8 cellular contexts compared by ENCODE assay signal in genomic region chr20:26208296-26209091, GRCh38.
DNase-seq lines count a peak whose midpoint lies in the region; ATAC-seq lines count a peak whose summit lies in the region.
"Had no signal": no experiment of that assay in that cellular context is flagged by ENCODE, and none has a peak within 500 bp of the region (broad histone marks: within the 10 kb centered on the region; RNA-seq: fewer than 3 reads in every experiment).

No MANE protein-coding gene starts in this region.

- H3K4me1 Mint-ChIP-seq in activated T-helper 2 cell treated with anti-CD3 and anti-CD28 coated beads, Interferon-gamma antibody, Interleukin-2, Interleukin-4, amounts not matched to agents 10 μg/mL and 5 μg/mL and 100 μg/mL, durations not matched to agents 14 hours and 24 hours and 36 hours (ENCODE audit: low read depth): peaks cover 3% of the 10 kb centered on the region

- H3K36me3 Mint-ChIP-seq in activated T-helper 2 cell treated with anti-CD3 and anti-CD28 coated beads, Interferon-gamma antibody, Interleukin-2, Interleukin-4, amounts not matched to agents 10 μg/mL and 5 μg/mL and 100 μg/mL, durations not matched to agents 14 hours and 24 hours and 36 hours (ENCODE audit: low read depth): no peaks in the 10 kb centered on the region

- no peaks in the 10 kb centered on the region for H3K36me3 ChIP-seq in iPS-20b (ENCODE audit: insufficient read depth, low read depth, low read length)
- H3K36me3 ChIP-seq: neutrophil had no signal

- H3K27ac Mint-ChIP-seq in activated T-helper 2 cell treated with anti-CD3 and anti-CD28 coated beads, Interferon-gamma antibody, Interleukin-2, Interleukin-4, amounts not matched to agents 10 μg/mL and 5 μg/mL and 100 μg/mL, durations not matched to agents 14 hours and 24 hours and 36 hours: no peak overlapping the region

- H3K27ac ChIP-seq in iPS-20b (ENCODE audit: low read length): no peak overlapping the region
- H3K27ac ChIP-seq: neutrophil had no signal

- no peak overlapping the region for H3K9ac ChIP-seq in iPS-20b (ENCODE audit: low read depth, low read length)

- H3K4me3 ChIP-seq in iPS-20b (ENCODE audit: low read length): peak overlapping the region; percentile 57; the same call in 1 of the 2 replicates

- H3K27me3 ChIP-seq in iPS-20b (ENCODE audit: insufficient read depth, low read length): peaks cover 64% of the 10 kb centered on the region

- H3K4me1 ChIP-seq in iPS-20b (ENCODE audit: insufficient read depth, low read length): no peaks in the 10 kb centered on the region

- DNase-seq in NCI-H510A (lab: John Stamatoyannopoulos, UW): peak; percentile 21
- peak; percentile 9 for DNase-seq in activated T-helper 2 cell treated with anti-CD3 and anti-CD28 coated beads, Interferon-gamma antibody, Interleukin-2, Interleukin-4, amounts not matched to agents 10 μg/mL and 5 μg/mL and 100 μg/mL, durations not matched to agents 14 hours and 24 hours and 36 hours (ENCODE audit: low spot score)
- DNase-seq in stimulated activated CD4-positive, alpha-beta T cell treated with anti-CD3 and anti-CD28 coated beads, TNF-alpha, amount 100 ng/mL, for 24 hours (ENCODE audit: low read depth in 3 of 3): peak in 2 of 3 experiments; percentile 9 to 32
- DNase-seq in DMS153 (lab: John Stamatoyannopoulos, UW): no peak
- DNase-seq in HCEC 1CT: no peak

- ATAC-seq in HG03442 (IDR thresholded peaks at IDR 0.05; ENCODE audit: unreplicated experiment): no peak

- no peaks in the 10 kb centered on the region for H3K9me3 Mint-ChIP-seq in activated T-helper 2 cell treated with anti-CD3 and anti-CD28 coated beads, Interferon-gamma antibody, Interleukin-2, Interleukin-4, amounts not matched to agents 10 μg/mL and 5 μg/mL and 100 μg/mL, durations not matched to agents 14 hours and 24 hours and 36 hours

- peaks cover 19% of the 10 kb centered on the region for H3K27me3 Mint-ChIP-seq in activated T-helper 2 cell treated with anti-CD3 and anti-CD28 coated beads, Interferon-gamma antibody, Interleukin-2, Interleukin-4, amounts not matched to agents 10 μg/mL and 5 μg/mL and 100 μg/mL, durations not matched to agents 14 hours and 24 hours and 36 hours (ENCODE audit: low read depth)

- no peaks in the 10 kb centered on the region for H3K9me3 ChIP-seq in iPS-20b (ENCODE audit: insufficient read depth, low read depth, low read length)
- H3K9me3 ChIP-seq: neutrophil had no signal

- no peak overlapping the region for H3K4me3 Mint-ChIP-seq in activated T-helper 2 cell treated with anti-CD3 and anti-CD28 coated beads, Interferon-gamma antibody, Interleukin-2, Interleukin-4, amounts not matched to agents 10 μg/mL and 5 μg/mL and 100 μg/mL, durations not matched to agents 14 hours and 24 hours and 36 hours (ENCODE audit: low read depth)

- intact Hi-C loops in activated T-helper 2 cell treated with anti-CD3 and anti-CD28 coated beads, Interferon-gamma antibody, Interleukin-2, Interleukin-4, amounts not matched to agents 10 μg/mL and 5 μg/mL and 100 μg/mL, durations not matched to agents 14 hours and 24 hours and 36 hours (cut with micrococcal nuclease): no loop called here

Comparison
In these comparisons a context has a peak if more than half of its experiments do, and no peak if none do; other contexts are left out.
1. DNase-seq: peak in NCI-H510A (single experiment), activated T-helper 2 cell treated with anti-CD3 and anti-CD28 coated beads, Interferon-gamma antibody, Interleukin-2, Interleukin-4, amounts not matched to agents 10 μg/mL and 5 μg/mL and 100 μg/mL, durations not matched to agents 14 hours and 24 hours and 36 hours (single experiment) and stimulated activated CD4-positive, alpha-beta T cell treated with anti-CD3 and anti-CD28 coated beads, TNF-alpha, amount 100 ng/mL, for 24 hours (2 of 3); none in DMS153 (single experiment) and HCEC 1CT (single experiment).